In the genomic region with DNA sequence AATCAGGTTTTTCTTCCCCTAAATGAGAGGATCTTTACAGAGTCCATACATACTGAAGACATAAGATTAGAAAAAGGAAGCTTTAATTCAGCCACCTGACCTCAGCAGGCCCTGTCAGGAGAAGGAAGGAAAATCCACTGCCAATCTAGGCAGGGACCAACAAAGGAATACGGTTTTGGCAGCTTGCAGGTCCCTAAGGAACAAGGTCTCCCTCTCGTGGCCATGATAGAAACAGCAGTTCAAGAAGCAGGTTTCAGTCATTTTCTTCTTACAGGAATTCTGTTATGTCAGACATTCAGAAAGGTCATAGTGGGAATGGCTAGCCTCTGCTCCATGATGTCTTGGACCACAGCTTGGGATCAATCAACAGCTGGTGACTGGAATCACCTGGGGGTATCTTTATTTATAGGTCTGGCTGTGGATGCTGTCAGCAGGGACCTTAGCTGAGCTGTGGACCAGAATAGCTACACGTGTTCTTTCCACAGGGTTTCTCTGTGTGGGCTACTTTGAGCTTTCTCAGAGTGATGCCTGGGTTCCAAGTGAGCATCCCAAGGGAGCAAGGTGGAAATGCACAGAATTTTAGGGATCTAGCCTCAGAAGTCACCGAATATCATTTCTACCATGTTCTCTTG, we compare ENCODE assay signal across 1 cellular context.
TF ChIP-seq lines count a peak whose summit lies in the region.

No MANE protein-coding gene starts in this region.

TF ChIP-seq in K562, 482 proteins besides CTCF, POLR2A, EP300 and RAD21:
- TF ChIP-seq, protein P1, sequence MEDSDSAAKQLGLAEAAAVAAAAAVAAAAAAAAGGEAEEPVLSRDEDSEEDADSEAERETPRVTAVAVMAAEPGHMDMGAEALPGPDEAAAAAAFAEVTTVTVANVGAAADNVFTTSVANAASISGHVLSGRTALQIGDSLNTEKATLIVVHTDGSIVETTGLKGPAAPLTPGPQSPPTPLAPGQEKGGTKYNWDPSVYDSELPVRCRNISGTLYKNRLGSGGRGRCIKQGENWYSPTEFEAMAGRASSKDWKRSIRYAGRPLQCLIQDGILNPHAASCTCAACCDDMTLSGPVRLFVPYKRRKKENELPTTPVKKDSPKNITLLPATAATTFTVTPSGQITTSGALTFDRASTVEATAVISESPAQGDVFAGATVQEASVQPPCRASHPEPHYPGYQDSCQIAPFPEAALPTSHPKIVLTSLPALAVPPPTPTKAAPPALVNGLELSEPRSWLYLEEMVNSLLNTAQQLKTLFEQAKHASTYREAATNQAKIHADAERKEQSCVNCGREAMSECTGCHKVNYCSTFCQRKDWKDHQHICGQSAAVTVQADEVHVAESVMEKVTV (CRISPR knock-in tag; IDR thresholded peaks at IDR 0.05): 0 out of 2 replicates have a peak, but pooled peaks have one; percentile 36
- TF ChIP-seq SMC3 (conservative IDR thresholded peaks at IDR 0.05; ENCODE audit: insufficient read depth, low read depth, low read length): 0 out of 2 replicates have a peak, but pooled peaks have one; percentile 26
- TF ChIP-seq, protein P2, sequence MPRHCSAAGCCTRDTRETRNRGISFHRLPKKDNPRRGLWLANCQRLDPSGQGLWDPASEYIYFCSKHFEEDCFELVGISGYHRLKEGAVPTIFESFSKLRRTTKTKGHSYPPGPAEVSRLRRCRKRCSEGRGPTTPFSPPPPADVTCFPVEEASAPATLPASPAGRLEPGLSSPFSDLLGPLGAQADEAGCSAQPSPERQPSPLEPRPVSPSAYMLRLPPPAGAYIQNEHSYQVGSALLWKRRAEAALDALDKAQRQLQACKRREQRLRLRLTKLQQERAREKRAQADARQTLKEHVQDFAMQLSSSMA (CRISPR knock-in tag; IDR thresholded peaks at IDR 0.05): no peak
